ENCODE assay signal across 10 cellular contexts in the genomic region with DNA sequence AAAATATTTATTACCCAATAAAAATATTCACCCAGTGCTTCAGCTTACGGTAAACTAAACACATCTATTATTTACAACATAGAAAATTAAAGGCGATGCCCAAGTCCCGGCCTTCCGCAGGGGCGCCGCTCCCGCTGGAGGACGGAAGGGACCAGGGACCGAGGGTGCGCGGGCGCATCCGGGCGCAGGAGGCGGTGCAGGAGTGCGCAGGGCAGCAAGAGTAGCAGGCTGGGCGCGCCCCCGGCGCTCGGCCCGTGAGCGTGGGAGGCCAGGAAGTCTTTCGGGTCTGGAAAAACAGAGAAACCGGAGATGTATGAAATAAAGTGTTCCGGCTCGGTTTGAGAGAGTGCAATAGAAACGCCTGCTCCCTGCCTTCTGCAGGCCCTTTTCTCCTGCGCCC. TPM values are rescaled to one million over a fixed set of nuclear protein-coding genes. Genes with fewer than 3 reads are reported as not detected.
"Had no signal": no experiment of that assay in that cellular context is flagged by ENCODE, and none has a peak within 500 bp of the region (broad histone marks: within the 10 kb centered on the region; RNA-seq: fewer than 3 reads in every experiment).

No MANE protein-coding gene starts in this region.

RNA-seq across cellular contexts. Expression of a gene that starts 6.6 kb away (rescaled TPM):
- total RNA-seq: activated CD4-positive, alpha-beta memory T cell treated with anti-CD3 and anti-CD28 coated beads, Interleukin-2, amount 10 ng/mL, durations not matched to agents 7 days and 5 days; activated CD4-positive, alpha-beta T cell treated with anti-CD3 and anti-CD28 coated beads for 36 hours; activated CD4-positive, alpha-beta T cell treated with anti-CD3 and anti-CD28 coated beads, Interleukin-2, amount 10 ng/mL, durations not matched to agents 7 days and 5 days; activated CD8-positive, alpha-beta memory T cell treated with anti-CD3 and anti-CD28 coated beads, Interleukin-2, amount 10 ng/mL, durations not matched to agents 7 days and 5 days; activated CD8-positive, alpha-beta T cell treated with anti-CD3 and anti-CD28 coated beads, Interleukin-2, amount 10 ng/mL, durations not matched to agents 7 days and 5 days; activated naive CD8-positive, alpha-beta T cell treated with anti-CD3 and anti-CD28 coated beads, Interleukin-2, amount 10 ng/mL, durations not matched to agents 7 days and 5 days; activated T-helper 2 cell treated with anti-CD3 and anti-CD28 coated beads, Interferon-gamma antibody, Interleukin-2, Interleukin-4, amounts not matched to agents 10 μg/mL and 5 μg/mL and 100 μg/mL, durations not matched to agents 14 hours and 24 hours and 36 hours; ascending aorta; bronchial epithelial cell had no signal

RNA-seq across cellular contexts. Expression of a gene that starts 18.4 kb away (rescaled TPM):
- total RNA-seq: activated CD4-positive, alpha-beta memory T cell treated with anti-CD3 and anti-CD28 coated beads, Interleukin-2, amount 10 ng/mL, durations not matched to agents 7 days and 5 days; activated CD4-positive, alpha-beta T cell treated with anti-CD3 and anti-CD28 coated beads for 36 hours; activated CD4-positive, alpha-beta T cell treated with anti-CD3 and anti-CD28 coated beads, Interleukin-2, amount 10 ng/mL, durations not matched to agents 7 days and 5 days; activated CD8-positive, alpha-beta memory T cell treated with anti-CD3 and anti-CD28 coated beads, Interleukin-2, amount 10 ng/mL, durations not matched to agents 7 days and 5 days; activated CD8-positive, alpha-beta T cell treated with anti-CD3 and anti-CD28 coated beads, Interleukin-2, amount 10 ng/mL, durations not matched to agents 7 days and 5 days; activated naive CD8-positive, alpha-beta T cell treated with anti-CD3 and anti-CD28 coated beads, Interleukin-2, amount 10 ng/mL, durations not matched to agents 7 days and 5 days; activated T-helper 2 cell treated with anti-CD3 and anti-CD28 coated beads, Interferon-gamma antibody, Interleukin-2, Interleukin-4, amounts not matched to agents 10 μg/mL and 5 μg/mL and 100 μg/mL, durations not matched to agents 14 hours and 24 hours and 36 hours; ascending aorta; bronchial epithelial cell had no signal
- polyA plus RNA-seq: adipose tissue had no signal
